ENCODE assay signal across 1 cellular context in the genomic region with DNA sequence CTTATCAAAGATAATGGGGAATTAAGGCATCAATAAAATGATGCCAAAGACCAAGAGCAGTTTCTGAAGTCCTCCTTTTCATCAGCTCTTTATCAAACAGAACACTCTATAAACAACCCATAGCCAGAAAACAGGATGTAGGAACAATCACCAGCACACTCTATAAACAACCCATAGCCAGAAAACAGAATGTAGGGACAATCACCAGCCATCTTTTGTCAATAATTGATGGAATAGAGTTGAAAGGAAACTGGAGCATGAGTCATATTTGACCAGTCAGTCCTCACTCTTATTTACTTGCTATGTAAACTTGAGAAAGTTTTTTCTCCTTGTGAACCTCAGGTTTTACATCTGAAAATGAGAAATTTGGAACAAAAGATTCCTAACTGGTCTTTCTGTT.
TF ChIP-seq lines count a peak whose summit lies in the region.

No MANE protein-coding gene starts in this region.

TF ChIP-seq in HepG2, 621 proteins besides CTCF, POLR2A, EP300 and RAD21 (continued from another document and continues in another):
- TF ChIP-seq, protein P1, sequence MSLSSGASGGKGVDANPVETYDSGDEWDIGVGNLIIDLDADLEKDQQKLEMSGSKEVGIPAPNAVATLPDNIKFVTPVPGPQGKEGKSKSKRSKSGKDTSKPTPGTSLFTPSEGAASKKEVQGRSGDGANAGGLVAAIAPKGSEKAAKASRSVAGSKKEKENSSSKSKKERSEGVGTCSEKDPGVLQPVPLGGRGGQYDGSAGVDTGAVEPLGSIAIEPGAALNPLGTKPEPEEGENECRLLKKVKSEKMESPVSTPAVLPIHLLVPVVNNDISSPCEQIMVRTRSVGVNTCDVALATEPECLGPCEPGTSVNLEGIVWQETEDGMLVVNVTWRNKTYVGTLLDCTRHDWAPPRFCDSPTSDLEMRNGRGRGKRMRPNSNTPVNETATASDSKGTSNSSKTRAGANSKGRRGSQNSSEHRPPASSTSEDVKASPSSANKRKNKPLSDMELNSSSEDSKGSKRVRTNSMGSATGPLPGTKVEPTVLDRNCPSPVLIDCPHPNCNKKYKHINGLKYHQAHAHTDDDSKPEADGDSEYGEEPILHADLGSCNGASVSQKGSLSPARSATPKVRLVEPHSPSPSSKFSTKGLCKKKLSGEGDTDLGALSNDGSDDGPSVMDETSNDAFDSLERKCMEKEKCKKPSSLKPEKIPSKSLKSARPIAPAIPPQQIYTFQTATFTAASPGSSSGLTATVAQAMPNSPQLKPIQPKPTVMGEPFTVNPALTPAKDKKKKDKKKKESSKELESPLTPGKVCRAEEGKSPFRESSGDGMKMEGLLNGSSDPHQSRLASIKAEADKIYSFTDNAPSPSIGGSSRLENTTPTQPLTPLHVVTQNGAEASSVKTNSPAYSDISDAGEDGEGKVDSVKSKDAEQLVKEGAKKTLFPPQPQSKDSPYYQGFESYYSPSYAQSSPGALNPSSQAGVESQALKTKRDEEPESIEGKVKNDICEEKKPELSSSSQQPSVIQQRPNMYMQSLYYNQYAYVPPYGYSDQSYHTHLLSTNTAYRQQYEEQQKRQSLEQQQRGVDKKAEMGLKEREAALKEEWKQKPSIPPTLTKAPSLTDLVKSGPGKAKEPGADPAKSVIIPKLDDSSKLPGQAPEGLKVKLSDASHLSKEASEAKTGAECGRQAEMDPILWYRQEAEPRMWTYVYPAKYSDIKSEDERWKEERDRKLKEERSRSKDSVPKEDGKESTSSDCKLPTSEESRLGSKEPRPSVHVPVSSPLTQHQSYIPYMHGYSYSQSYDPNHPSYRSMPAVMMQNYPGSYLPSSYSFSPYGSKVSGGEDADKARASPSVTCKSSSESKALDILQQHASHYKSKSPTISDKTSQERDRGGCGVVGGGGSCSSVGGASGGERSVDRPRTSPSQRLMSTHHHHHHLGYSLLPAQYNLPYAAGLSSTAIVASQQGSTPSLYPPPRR (CRISPR knock-in tag; IDR thresholded peaks at IDR 0.05; ENCODE audit: borderline replicate concordance) = 0 out of 2 replicates have a peak, but pooled peaks have one; percentile 20
- TF ChIP-seq NCOR1 (IDR thresholded peaks at IDR 0.05; ENCODE audit: borderline replicate concordance, low read length) = no peak
- no peak for TF ChIP-seq EHMT2 (IDR thresholded peaks at IDR 0.05; ENCODE audit: borderline replicate concordance, low read depth, low read length)
- 0 out of 2 replicates have a peak, but pooled peaks have one; percentile 43 for TF ChIP-seq FOXK1 (CRISPR knock-in tag; IDR thresholded peaks at IDR 0.05; ENCODE audit: borderline replicate concordance, low read depth)
- TF ChIP-seq JUNB (CRISPR knock-in tag; IDR thresholded peaks at IDR 0.05; ENCODE audit: borderline replicate concordance) = peak; percentile 67; the same call in 1 of the 2 replicates
- no peak for TF ChIP-seq KAT2B (IDR thresholded peaks at IDR 0.05; ENCODE audit: borderline replicate concordance, low read depth, low read length)
- 0 out of 2 replicates have a peak, but pooled peaks have one; percentile 21 for TF ChIP-seq MIER3 (CRISPR knock-in tag; IDR thresholded peaks at IDR 0.05; ENCODE audit: borderline replicate concordance)
- TF ChIP-seq ATRX (CRISPR knock-in tag; IDR thresholded peaks at IDR 0.05; ENCODE audit: borderline replicate concordance) = no peak
- no peak for TF ChIP-seq ZSCAN25 (CRISPR knock-in tag; IDR thresholded peaks at IDR 0.05)
- TF ChIP-seq REL (CRISPR knock-in tag; conservative IDR thresholded peaks at IDR 0.05) = no peak
- TF ChIP-seq, protein P2, sequence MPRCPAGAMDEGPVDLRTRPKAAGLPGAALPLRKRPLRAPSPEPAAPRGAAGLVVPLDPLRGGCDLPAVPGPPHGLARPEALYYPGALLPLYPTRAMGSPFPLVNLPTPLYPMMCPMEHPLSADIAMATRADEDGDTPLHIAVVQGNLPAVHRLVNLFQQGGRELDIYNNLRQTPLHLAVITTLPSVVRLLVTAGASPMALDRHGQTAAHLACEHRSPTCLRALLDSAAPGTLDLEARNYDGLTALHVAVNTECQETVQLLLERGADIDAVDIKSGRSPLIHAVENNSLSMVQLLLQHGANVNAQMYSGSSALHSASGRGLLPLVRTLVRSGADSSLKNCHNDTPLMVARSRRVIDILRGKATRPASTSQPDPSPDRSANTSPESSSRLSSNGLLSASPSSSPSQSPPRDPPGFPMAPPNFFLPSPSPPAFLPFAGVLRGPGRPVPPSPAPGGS (CRISPR knock-in tag; IDR thresholded peaks at IDR 0.05) = no peak
- TF ChIP-seq, protein P3, sequence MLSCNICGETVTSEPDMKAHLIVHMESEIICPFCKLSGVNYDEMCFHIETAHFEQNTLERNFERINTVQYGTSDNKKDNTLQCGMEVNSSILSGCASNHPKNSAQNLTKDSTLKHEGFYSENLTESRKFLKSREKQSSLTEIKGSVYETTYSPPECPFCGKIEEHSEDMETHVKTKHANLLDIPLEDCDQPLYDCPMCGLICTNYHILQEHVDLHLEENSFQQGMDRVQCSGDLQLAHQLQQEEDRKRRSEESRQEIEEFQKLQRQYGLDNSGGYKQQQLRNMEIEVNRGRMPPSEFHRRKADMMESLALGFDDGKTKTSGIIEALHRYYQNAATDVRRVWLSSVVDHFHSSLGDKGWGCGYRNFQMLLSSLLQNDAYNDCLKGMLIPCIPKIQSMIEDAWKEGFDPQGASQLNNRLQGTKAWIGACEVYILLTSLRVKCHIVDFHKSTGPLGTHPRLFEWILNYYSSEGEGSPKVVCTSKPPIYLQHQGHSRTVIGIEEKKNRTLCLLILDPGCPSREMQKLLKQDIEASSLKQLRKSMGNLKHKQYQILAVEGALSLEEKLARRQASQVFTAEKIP (CRISPR knock-in tag; IDR thresholded peaks at IDR 0.05; ENCODE audit: borderline replicate concordance) = no peak
- TF ChIP-seq, protein P4, sequence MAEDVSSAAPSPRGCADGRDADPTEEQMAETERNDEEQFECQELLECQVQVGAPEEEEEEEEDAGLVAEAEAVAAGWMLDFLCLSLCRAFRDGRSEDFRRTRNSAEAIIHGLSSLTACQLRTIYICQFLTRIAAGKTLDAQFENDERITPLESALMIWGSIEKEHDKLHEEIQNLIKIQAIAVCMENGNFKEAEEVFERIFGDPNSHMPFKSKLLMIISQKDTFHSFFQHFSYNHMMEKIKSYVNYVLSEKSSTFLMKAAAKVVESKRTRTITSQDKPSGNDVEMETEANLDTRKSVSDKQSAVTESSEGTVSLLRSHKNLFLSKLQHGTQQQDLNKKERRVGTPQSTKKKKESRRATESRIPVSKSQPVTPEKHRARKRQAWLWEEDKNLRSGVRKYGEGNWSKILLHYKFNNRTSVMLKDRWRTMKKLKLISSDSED (CRISPR knock-in tag; IDR thresholded peaks at IDR 0.05) = no peak
- TF ChIP-seq SOX5 (CRISPR knock-in tag; IDR thresholded peaks at IDR 0.05; ENCODE audit: borderline replicate concordance) = peak; percentile 99
- TF ChIP-seq GFI1 (CRISPR knock-in tag; IDR thresholded peaks at IDR 0.05; ENCODE audit: borderline replicate concordance) = no peak
- no peak for TF ChIP-seq FOXC1 (CRISPR knock-in tag; IDR thresholded peaks at IDR 0.05; ENCODE audit: borderline replicate concordance)
- TF ChIP-seq, protein P5, sequence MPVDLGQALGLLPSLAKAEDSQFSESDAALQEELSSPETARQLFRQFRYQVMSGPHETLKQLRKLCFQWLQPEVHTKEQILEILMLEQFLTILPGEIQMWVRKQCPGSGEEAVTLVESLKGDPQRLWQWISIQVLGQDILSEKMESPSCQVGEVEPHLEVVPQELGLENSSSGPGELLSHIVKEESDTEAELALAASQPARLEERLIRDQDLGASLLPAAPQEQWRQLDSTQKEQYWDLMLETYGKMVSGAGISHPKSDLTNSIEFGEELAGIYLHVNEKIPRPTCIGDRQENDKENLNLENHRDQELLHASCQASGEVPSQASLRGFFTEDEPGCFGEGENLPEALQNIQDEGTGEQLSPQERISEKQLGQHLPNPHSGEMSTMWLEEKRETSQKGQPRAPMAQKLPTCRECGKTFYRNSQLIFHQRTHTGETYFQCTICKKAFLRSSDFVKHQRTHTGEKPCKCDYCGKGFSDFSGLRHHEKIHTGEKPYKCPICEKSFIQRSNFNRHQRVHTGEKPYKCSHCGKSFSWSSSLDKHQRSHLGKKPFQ (CRISPR knock-in tag; IDR thresholded peaks at IDR 0.05; ENCODE audit: insufficient replicate concordance) = no peak
- TF ChIP-seq NCOA2 (CRISPR knock-in tag; IDR thresholded peaks at IDR 0.05) = peak; percentile 61; the same call in 1 of the 2 replicates
- no peak for TF ChIP-seq IRX3 (CRISPR knock-in tag; IDR thresholded peaks at IDR 0.05; ENCODE audit: borderline replicate concordance, low read depth)
- TF ChIP-seq ZFP36L2 (CRISPR knock-in tag; IDR thresholded peaks at IDR 0.05) = no peak
- TF ChIP-seq ZNF790 (CRISPR knock-in tag; IDR thresholded peaks at IDR 0.05; ENCODE audit: borderline replicate concordance) = no peak
- TF ChIP-seq DNMT3B (CRISPR knock-in tag; conservative IDR thresholded peaks at IDR 0.05) = 0 out of 2 replicates have a peak, but pooled peaks have one; percentile 46
- TF ChIP-seq PPARG (CRISPR knock-in tag; conservative IDR thresholded peaks at IDR 0.05) = peak; percentile 76
- TF ChIP-seq, protein P6, sequence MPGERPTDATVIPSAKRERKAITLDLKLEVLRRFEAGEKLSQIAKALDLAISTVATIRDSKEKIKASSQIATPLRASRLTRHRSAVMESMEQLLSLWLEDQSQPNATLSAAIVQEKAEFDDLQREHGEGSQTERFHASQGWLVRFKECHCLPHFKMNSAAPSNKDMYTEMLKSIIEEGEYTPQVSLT (CRISPR knock-in tag; IDR thresholded peaks at IDR 0.05; ENCODE audit: borderline replicate concordance, low read depth) = no peak
- TF ChIP-seq MATR3 (CRISPR knock-in tag; IDR thresholded peaks at IDR 0.05) = no peak
- TF ChIP-seq, protein P7, sequence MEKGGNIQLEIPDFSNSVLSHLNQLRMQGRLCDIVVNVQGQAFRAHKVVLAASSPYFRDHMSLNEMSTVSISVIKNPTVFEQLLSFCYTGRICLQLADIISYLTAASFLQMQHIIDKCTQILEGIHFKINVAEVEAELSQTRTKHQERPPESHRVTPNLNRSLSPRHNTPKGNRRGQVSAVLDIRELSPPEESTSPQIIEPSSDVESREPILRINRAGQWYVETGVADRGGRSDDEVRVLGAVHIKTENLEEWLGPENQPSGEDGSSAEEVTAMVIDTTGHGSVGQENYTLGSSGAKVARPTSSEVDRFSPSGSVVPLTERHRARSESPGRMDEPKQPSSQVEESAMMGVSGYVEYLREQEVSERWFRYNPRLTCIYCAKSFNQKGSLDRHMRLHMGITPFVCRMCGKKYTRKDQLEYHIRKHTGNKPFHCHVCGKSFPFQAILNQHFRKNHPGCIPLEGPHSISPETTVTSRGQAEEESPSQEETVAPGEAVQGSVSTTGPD (CRISPR knock-in tag; IDR thresholded peaks at IDR 0.05) = no peak
- TF ChIP-seq, protein P8, sequence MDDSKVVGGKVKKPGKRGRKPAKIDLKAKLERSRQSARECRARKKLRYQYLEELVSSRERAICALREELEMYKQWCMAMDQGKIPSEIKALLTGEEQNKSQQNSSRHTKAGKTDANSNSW (CRISPR knock-in tag; IDR thresholded peaks at IDR 0.05; ENCODE audit: borderline replicate concordance) = no peak
- TF ChIP-seq ZNF160 (CRISPR knock-in tag; IDR thresholded peaks at IDR 0.05) = no peak
- TF ChIP-seq, protein P9, sequence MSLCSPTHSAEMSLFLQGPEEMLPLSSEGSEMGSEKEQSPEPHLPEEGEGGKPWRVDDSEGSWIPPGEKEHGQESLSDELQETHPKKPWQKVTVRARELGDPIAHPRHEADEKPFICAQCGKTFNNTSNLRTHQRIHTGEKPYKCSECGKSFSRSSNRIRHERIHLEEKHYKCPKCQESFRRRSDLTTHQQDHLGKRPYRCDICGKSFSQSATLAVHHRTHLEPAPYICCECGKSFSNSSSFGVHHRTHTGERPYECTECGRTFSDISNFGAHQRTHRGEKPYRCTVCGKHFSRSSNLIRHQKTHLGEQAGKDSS (CRISPR knock-in tag; IDR thresholded peaks at IDR 0.05; ENCODE audit: borderline replicate concordance, low read depth) = no peak
- TF ChIP-seq, protein P10, sequence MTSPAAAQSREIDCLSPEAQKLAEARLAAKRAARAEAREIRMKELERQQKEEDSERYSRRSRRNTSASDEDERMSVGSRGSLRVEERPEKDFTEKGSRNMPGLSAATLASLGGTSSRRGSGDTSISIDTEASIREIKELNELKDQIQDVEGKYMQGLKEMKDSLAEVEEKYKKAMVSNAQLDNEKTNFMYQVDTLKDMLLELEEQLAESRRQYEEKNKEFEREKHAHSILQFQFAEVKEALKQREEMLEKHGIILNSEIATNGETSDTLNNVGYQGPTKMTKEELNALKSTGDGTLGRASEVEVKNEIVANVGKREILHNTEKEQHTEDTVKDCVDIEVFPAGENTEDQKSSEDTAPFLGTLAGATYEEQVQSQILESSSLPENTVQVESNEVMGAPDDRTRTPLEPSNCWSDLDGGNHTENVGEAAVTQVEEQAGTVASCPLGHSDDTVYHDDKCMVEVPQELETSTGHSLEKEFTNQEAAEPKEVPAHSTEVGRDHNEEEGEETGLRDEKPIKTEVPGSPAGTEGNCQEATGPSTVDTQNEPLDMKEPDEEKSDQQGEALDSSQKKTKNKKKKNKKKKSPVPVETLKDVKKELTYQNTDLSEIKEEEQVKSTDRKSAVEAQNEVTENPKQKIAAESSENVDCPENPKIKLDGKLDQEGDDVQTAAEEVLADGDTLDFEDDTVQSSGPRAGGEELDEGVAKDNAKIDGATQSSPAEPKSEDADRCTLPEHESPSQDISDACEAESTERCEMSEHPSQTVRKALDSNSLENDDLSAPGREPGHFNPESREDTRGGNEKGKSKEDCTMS (CRISPR knock-in tag; conservative IDR thresholded peaks at IDR 0.05) = no peak
- TF ChIP-seq ZNF547 (CRISPR knock-in tag; IDR thresholded peaks at IDR 0.05) = no peak
- TF ChIP-seq TMF1 (CRISPR knock-in tag; IDR thresholded peaks at IDR 0.05; ENCODE audit: low read depth) = no peak
- TF ChIP-seq, protein P11, sequence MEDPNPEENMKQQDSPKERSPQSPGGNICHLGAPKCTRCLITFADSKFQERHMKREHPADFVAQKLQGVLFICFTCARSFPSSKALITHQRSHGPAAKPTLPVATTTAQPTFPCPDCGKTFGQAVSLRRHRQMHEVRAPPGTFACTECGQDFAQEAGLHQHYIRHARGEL (CRISPR knock-in tag; IDR thresholded peaks at IDR 0.05) = no peak
- TF ChIP-seq ZNF274 (CRISPR knock-in tag; IDR thresholded peaks at IDR 0.05) = no peak
- no peak for TF ChIP-seq ZNF17 (CRISPR knock-in tag; IDR thresholded peaks at IDR 0.05)
- no peak for TF ChIP-seq ATAD3A (CRISPR knock-in tag; IDR thresholded peaks at IDR 0.05)
- TF ChIP-seq, protein P12, sequence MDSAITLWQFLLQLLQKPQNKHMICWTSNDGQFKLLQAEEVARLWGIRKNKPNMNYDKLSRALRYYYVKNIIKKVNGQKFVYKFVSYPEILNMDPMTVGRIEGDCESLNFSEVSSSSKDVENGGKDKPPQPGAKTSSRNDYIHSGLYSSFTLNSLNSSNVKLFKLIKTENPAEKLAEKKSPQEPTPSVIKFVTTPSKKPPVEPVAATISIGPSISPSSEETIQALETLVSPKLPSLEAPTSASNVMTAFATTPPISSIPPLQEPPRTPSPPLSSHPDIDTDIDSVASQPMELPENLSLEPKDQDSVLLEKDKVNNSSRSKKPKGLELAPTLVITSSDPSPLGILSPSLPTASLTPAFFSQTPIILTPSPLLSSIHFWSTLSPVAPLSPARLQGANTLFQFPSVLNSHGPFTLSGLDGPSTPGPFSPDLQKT (CRISPR knock-in tag; IDR thresholded peaks at IDR 0.05; ENCODE audit: borderline replicate concordance) = no peak
- peak; percentile 48; the same call in 1 of the 2 replicates for TF ChIP-seq HHEX (CRISPR knock-in tag; IDR thresholded peaks at IDR 0.05)
